21 cellular contexts compared by ENCODE assay signal in genomic region chr15:91499774-91500383, GRCh38.
"Had no signal": no experiment of that assay in that cellular context is flagged by ENCODE, and none has a peak within 500 bp of the region (broad histone marks: within the 10 kb centered on the region; RNA-seq: fewer than 3 reads in every experiment).

No MANE protein-coding gene starts in this region.

- H3K9me3 ChIP-seq: esophagus squamous epithelium, gastroesophageal sphincter, left lung, lower lobe of right lung, neutrophil, testis, transverse colon had no signal

- FAIRE-seq: keratinocyte had no signal

- H3K4me3 Mint-ChIP-seq: effector memory CD8-positive, alpha-beta T cell; immature natural killer cell; memory B cell; naive B cell; nephron; stimulated activated naive B cell treated with anti-CD40 and anti-IgM and Interleukin-4, amounts not matched to agents 10 μg/mL and 1 μg/mL and 100 μg/mL, for 72 hours; stimulated activated naive CD8-positive, alpha-beta T cell treated with anti-CD3 and anti-CD28 coated beads, Interleukin-15, amount 100 ng/mL, for 72 hours had no signal

- H3K36me3 Mint-ChIP-seq: immature natural killer cell; memory B cell; naive B cell; stimulated activated naive B cell treated with anti-CD40 and anti-IgM and Interleukin-4, amounts not matched to agents 10 μg/mL and 1 μg/mL and 100 μg/mL, for 72 hours had no signal

- H3K27ac Mint-ChIP-seq: effector memory CD8-positive, alpha-beta T cell; immature natural killer cell; memory B cell; naive B cell; nephron; stimulated activated naive B cell treated with anti-CD40 and anti-IgM and Interleukin-4, amounts not matched to agents 10 μg/mL and 1 μg/mL and 100 μg/mL, for 72 hours; stimulated activated naive CD8-positive, alpha-beta T cell treated with anti-CD3 and anti-CD28 coated beads, Interleukin-15, amount 100 ng/mL, for 72 hours had no signal

- H3K27ac ChIP-seq: esophagus squamous epithelium, gastroesophageal sphincter, left lung, lower lobe of right lung, neutrophil, testis, transverse colon had no signal

- H3K27me3 Mint-ChIP-seq: memory B cell had no signal

- H3K27me3 ChIP-seq: esophagus squamous epithelium, gastroesophageal sphincter, left lung, neutrophil, testis, transverse colon had no signal

- H3K4me3 ChIP-seq: esophagus squamous epithelium, gastroesophageal sphincter, left lung, lower lobe of right lung, testis, transverse colon had no signal

- H3K9me3 Mint-ChIP-seq: effector memory CD8-positive, alpha-beta T cell; immature natural killer cell; memory B cell; nephron; stimulated activated naive B cell treated with anti-CD40 and anti-IgM and Interleukin-4, amounts not matched to agents 10 μg/mL and 1 μg/mL and 100 μg/mL, for 72 hours; stimulated activated naive CD8-positive, alpha-beta T cell treated with anti-CD3 and anti-CD28 coated beads, Interleukin-15, amount 100 ng/mL, for 72 hours had no signal

- H3K36me3 ChIP-seq: esophagus squamous epithelium, gastroesophageal sphincter, left lung, lower lobe of right lung, neutrophil, transverse colon had no signal

- H3K4me1 ChIP-seq: gastroesophageal sphincter, left lung, lower lobe of right lung, testis had no signal

- ATAC-seq: effector memory CD8-positive, alpha-beta T cell; gastroesophageal sphincter; left lung; lower lobe of right lung; sciatic nerve; stimulated activated naive B cell treated with anti-CD40 and anti-IgM and Interleukin-4, amounts not matched to agents 10 μg/mL and 1 μg/mL and 100 μg/mL, for 72 hours; stimulated activated naive CD8-positive, alpha-beta T cell treated with anti-CD3 and anti-CD28 coated beads, Interleukin-15, amount 100 ng/mL, for 72 hours had no signal

- DNase-seq: effector memory CD8-positive, alpha-beta T cell; esophagus squamous epithelium; foreskin fibroblast; glutamatergic neuron; immature natural killer cell; left lung; lower lobe of right lung; naive B cell; posterior cingulate gyrus; stimulated activated CD4-positive, alpha-beta T cell treated with anti-CD3 and anti-CD28 coated beads, Interleukin-2, amount 100 ng/mL, for 24 hours; stimulated activated CD4-positive, alpha-beta T cell treated with anti-CD3 and anti-CD28 coated beads, Interleukin-4, amount 100 ng/mL, for 4 hours; stimulated activated naive B cell treated with anti-CD40 and anti-IgM and Interleukin-4, amounts not matched to agents 10 μg/mL and 1 μg/mL and 100 μg/mL, for 72 hours; stimulated activated naive CD8-positive, alpha-beta T cell treated with anti-CD3 and anti-CD28 coated beads, Interleukin-15, amount 100 ng/mL, for 72 hours; testis; transverse colon had no signal

- H3K4me1 Mint-ChIP-seq: immature natural killer cell; memory B cell; naive B cell; nephron; stimulated activated naive B cell treated with anti-CD40 and anti-IgM and Interleukin-4, amounts not matched to agents 10 μg/mL and 1 μg/mL and 100 μg/mL, for 72 hours; stimulated activated naive CD8-positive, alpha-beta T cell treated with anti-CD3 and anti-CD28 coated beads, Interleukin-15, amount 100 ng/mL, for 72 hours had no signal
